16 cellular contexts compared by ENCODE assay signal in the genomic region with DNA sequence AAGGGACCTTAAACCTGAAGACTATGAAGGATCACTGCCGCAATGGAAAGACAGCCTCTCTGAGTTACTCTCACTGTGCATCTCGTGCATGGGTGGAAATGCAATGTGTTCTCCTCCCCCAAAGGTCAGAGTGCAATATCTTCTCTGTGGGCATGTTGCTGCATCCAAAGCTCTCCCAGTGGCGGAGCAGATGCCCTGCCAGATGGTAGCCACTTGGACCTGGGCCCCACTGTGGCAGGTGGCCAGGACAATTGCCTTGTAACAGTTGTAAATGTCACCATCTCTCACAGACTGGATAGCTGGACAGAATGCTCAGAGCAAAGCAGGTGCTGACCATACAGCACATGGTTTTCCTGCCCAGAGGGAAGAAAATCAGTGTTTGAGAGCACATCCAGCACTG.
DNase-seq lines count a peak whose midpoint lies in the region; ATAC-seq and TF ChIP-seq lines count a peak whose summit lies in the region.
"Had no signal": no experiment of that assay in that cellular context is flagged by ENCODE, and none has a peak within 500 bp of the region (broad histone marks: within the 10 kb centered on the region; RNA-seq: fewer than 3 reads in every experiment).

No MANE protein-coding gene starts in this region.

- ATAC-seq in right lobe of liver (peak; percentile 74 to 97 (median 96)), HG02884 (IDR thresholded peaks at IDR 0.05; ENCODE audit: unreplicated experiment) (no peak)
- ATAC-seq: GM23338, K562 had no signal

- no peaks in the 10 kb centered on the region for H3K4me1 ChIP-seq in right lobe of liver

- no peaks in the 10 kb centered on the region for H3K9me3 ChIP-seq in right lobe of liver

- DNase-seq in DMS 273 (lab: John Stamatoyannopoulos, UW; ENCODE audit: unreplicated experiment) (peak; percentile 84), DMS53 treated with DMSO at 0.1 percent for 48 hours (lab: John Stamatoyannopoulos, UW; ENCODE audit: unreplicated experiment) (peak; percentile 79), SK-N-DZ (ENCODE audit: low spot score) (peak; percentile 14), right lobe of liver (peak; percentile 72 to 80 (median 78)), HuH-7 (ENCODE audit: low spot score) (no peak)
- no peak for DNase-seq in stimulated activated CD4-positive, alpha-beta T cell treated with anti-CD3 and anti-CD28 coated beads, Interleukin-15, amount 100 ng/mL, for 24 hours
- DNase-seq: ACHN, AML-193, COR-L47, MV-4-11, NCI-H1436, NCI-H2081 treated with DMSO at 0.1 percent for 48 hours, NCI-H526 treated with DMSO at 0.1 percent for 48 hours had no signal

- H3K27ac ChIP-seq in right lobe of liver: no peak overlapping the region

- no peak overlapping the region for H3K4me3 ChIP-seq in right lobe of liver
- H3K4me3 ChIP-seq: GM23338, K562 had no signal

- no peaks in the 10 kb centered on the region for H3K36me3 ChIP-seq in right lobe of liver

- no peak for TF ChIP-seq CTCF in right lobe of liver (IDR thresholded peaks at IDR 0.05)

- intact Hi-C loops in right lobe of liver (cut with DNase I): no loop called here

- no peaks in the 10 kb centered on the region for H3K27me3 ChIP-seq in right lobe of liver

- 41% methylated on average over 3 of the region's 3 CpGs for WGBS in right lobe of liver (ENCODE audit: insufficient coverage, low coverage, low lambda C conversion rate, missing lambda C conversion rate)

- no peak for TF ChIP-seq POLR2A in right lobe of liver (IDR thresholded peaks at IDR 0.05)

Comparison
In these comparisons a context has a peak if more than half of its experiments do, and no peak if none do; other contexts are left out.
1. DNase-seq: peak in DMS 273 (single experiment), DMS53 treated with DMSO at 0.1 percent for 48 hours (single experiment), SK-N-DZ (single experiment) and right lobe of liver (3 of 3); none in HuH-7 (single experiment) and stimulated activated CD4-positive, alpha-beta T cell treated with anti-CD3 and anti-CD28 coated beads, Interleukin-15, amount 100 ng/mL, for 24 hours (single experiment).